In the genomic region with DNA sequence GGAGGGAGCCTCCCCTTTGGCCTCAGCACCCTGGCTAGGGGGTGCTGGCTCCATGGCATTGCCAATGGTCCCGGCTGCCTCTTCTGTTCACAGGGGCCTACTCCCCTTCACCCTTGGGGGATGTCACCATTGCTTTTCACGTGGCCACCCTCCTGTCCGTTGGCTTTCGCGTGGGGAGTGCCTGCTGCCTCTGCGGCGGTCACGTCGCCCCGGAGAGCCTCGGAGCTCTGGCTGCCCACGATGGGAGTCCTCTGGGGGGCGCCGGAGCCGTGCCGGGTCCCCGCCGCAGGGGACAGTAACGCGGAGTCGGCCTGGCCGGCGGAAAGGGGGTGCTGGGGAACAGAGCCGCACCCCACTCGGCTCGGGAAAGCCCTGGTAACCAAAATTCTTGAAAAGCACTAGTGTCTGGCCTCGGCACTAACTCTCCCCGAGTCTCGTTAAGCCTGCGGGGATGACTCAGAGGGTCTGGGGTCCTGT, we compare ENCODE assay signal across 1 cellular context.
TF ChIP-seq lines count a peak whose summit lies in the region.

No MANE protein-coding gene starts in this region.

TF ChIP-seq in K562, 482 proteins besides CTCF, POLR2A, EP300 and RAD21 (continued from another document and continues in another):
- TF ChIP-seq, protein P1, sequence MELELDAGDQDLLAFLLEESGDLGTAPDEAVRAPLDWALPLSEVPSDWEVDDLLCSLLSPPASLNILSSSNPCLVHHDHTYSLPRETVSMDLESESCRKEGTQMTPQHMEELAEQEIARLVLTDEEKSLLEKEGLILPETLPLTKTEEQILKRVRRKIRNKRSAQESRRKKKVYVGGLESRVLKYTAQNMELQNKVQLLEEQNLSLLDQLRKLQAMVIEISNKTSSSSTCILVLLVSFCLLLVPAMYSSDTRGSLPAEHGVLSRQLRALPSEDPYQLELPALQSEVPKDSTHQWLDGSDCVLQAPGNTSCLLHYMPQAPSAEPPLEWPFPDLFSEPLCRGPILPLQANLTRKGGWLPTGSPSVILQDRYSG (tag; conservative IDR thresholded peaks at IDR 0.05; ENCODE audit: low read depth): no peak
- TF ChIP-seq ZNF79 (CRISPR knock-in tag; IDR thresholded peaks at IDR 0.05; ENCODE audit: low read depth) (no peak), ATF6 (CRISPR knock-in tag; IDR thresholded peaks at IDR 0.05) (no peak), ZNF395 (CRISPR knock-in tag; IDR thresholded peaks at IDR 0.05) (no peak; the same call in 1 of the 2 replicates), RBM39 (optimal IDR thresholded peaks at IDR 0.05; ENCODE audit: low read depth, low read length) (no peak), IFI16 (CRISPR knock-in tag; IDR thresholded peaks at IDR 0.05) (no peak), SPI1 (IDR thresholded peaks at IDR 0.05; ENCODE audit: borderline replicate concordance, low read depth, low read length) (no peak), HEY1 (CRISPR knock-in tag; IDR thresholded peaks at IDR 0.05; ENCODE audit: borderline replicate concordance) (no peak), NFIC (IDR thresholded peaks at IDR 0.05) (no peak), ZNF133 (CRISPR knock-in tag; IDR thresholded peaks at IDR 0.05) (no peak), CBX5 (IDR thresholded peaks at IDR 0.05; ENCODE audit: borderline replicate concordance, low read depth) (no peak), BRD9 (IDR thresholded peaks at IDR 0.05; ENCODE audit: low read depth, partially characterized antibody) (no peak), FOXM1 (IDR thresholded peaks at IDR 0.05; ENCODE audit: low read depth) (no peak), FOXM1 (CRISPR knock-in tag; IDR thresholded peaks at IDR 0.05; ENCODE audit: low read depth) (no peak), PRMT5 (CRISPR knock-in tag; IDR thresholded peaks at IDR 0.05) (no peak), ZC3H4 (CRISPR knock-in tag; IDR thresholded peaks at IDR 0.05; ENCODE audit: borderline replicate concordance) (peak; percentile 81; the same call in 1 of the 2 replicates), E2F4 (CRISPR knock-in tag; IDR thresholded peaks at IDR 0.05; ENCODE audit: low read depth) (no peak), NR2F6 (CRISPR knock-in tag; IDR thresholded peaks at IDR 0.05) (no peak), NCOR1 (IDR thresholded peaks at IDR 0.05) (no peak), TOE1 (IDR thresholded peaks at IDR 0.05; ENCODE audit: borderline replicate concordance) (no peak), TOE1 (CRISPR knock-in tag; IDR thresholded peaks at IDR 0.05; ENCODE audit: borderline replicate concordance, low read depth) (no peak), SMARCE1 (IDR thresholded peaks at IDR 0.05) (no peak), HNRNPUL1 (IDR thresholded peaks at IDR 0.05; ENCODE audit: low read length) (no peak), CREB1 (IDR thresholded peaks at IDR 0.05) (no peak), CREB1 (CRISPR knock-in tag; IDR thresholded peaks at IDR 0.05) (peak; percentile 9; the same call in 1 of the 2 replicates)
- TF ChIP-seq, protein P2, sequence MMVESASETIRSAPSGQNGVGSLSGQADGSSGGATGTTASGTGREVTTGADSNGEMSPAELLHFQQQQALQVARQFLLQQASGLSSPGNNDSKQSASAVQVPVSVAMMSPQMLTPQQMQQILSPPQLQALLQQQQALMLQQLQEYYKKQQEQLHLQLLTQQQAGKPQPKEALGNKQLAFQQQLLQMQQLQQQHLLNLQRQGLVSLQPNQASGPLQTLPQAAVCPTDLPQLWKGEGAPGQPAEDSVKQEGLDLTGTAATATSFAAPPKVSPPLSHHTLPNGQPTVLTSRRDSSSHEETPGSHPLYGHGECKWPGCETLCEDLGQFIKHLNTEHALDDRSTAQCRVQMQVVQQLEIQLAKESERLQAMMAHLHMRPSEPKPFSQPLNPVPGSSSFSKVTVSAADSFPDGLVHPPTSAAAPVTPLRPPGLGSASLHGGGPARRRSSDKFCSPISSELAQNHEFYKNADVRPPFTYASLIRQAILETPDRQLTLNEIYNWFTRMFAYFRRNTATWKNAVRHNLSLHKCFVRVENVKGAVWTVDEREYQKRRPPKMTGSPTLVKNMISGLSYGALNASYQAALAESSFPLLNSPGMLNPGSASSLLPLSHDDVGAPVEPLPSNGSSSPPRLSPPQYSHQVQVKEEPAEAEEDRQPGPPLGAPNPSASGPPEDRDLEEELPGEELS (CRISPR knock-in tag; IDR thresholded peaks at IDR 0.05; ENCODE audit: borderline replicate concordance): no peak
- TF ChIP-seq, protein P3, sequence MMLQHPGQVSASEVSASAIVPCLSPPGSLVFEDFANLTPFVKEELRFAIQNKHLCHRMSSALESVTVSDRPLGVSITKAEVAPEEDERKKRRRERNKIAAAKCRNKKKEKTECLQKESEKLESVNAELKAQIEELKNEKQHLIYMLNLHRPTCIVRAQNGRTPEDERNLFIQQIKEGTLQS (IDR thresholded peaks at IDR 0.05): peak; percentile 52; the same call in 1 of the 2 replicates
- TF ChIP-seq, protein P3 (CRISPR knock-in tag; conservative IDR thresholded peaks at IDR 0.05): no peak
- TF ChIP-seq, protein P4, sequence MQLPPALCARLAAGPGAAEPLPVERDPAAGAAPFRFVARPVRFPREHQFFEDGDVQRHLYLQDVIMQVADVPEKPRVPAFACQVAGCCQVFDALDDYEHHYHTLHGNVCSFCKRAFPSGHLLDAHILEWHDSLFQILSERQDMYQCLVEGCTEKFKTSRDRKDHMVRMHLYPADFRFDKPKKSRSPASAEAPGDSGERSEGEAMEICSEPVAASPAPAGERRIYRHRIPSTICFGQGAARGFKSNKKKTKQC (CRISPR knock-in tag; IDR thresholded peaks at IDR 0.05): no peak
- TF ChIP-seq, protein P5, sequence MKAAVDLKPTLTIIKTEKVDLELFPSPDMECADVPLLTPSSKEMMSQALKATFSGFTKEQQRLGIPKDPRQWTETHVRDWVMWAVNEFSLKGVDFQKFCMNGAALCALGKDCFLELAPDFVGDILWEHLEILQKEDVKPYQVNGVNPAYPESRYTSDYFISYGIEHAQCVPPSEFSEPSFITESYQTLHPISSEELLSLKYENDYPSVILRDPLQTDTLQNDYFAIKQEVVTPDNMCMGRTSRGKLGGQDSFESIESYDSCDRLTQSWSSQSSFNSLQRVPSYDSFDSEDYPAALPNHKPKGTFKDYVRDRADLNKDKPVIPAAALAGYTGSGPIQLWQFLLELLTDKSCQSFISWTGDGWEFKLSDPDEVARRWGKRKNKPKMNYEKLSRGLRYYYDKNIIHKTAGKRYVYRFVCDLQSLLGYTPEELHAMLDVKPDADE (conservative IDR thresholded peaks at IDR 0.05; ENCODE audit: control insufficient read depth, low read depth, low read length): no peak
- TF ChIP-seq, protein P6, sequence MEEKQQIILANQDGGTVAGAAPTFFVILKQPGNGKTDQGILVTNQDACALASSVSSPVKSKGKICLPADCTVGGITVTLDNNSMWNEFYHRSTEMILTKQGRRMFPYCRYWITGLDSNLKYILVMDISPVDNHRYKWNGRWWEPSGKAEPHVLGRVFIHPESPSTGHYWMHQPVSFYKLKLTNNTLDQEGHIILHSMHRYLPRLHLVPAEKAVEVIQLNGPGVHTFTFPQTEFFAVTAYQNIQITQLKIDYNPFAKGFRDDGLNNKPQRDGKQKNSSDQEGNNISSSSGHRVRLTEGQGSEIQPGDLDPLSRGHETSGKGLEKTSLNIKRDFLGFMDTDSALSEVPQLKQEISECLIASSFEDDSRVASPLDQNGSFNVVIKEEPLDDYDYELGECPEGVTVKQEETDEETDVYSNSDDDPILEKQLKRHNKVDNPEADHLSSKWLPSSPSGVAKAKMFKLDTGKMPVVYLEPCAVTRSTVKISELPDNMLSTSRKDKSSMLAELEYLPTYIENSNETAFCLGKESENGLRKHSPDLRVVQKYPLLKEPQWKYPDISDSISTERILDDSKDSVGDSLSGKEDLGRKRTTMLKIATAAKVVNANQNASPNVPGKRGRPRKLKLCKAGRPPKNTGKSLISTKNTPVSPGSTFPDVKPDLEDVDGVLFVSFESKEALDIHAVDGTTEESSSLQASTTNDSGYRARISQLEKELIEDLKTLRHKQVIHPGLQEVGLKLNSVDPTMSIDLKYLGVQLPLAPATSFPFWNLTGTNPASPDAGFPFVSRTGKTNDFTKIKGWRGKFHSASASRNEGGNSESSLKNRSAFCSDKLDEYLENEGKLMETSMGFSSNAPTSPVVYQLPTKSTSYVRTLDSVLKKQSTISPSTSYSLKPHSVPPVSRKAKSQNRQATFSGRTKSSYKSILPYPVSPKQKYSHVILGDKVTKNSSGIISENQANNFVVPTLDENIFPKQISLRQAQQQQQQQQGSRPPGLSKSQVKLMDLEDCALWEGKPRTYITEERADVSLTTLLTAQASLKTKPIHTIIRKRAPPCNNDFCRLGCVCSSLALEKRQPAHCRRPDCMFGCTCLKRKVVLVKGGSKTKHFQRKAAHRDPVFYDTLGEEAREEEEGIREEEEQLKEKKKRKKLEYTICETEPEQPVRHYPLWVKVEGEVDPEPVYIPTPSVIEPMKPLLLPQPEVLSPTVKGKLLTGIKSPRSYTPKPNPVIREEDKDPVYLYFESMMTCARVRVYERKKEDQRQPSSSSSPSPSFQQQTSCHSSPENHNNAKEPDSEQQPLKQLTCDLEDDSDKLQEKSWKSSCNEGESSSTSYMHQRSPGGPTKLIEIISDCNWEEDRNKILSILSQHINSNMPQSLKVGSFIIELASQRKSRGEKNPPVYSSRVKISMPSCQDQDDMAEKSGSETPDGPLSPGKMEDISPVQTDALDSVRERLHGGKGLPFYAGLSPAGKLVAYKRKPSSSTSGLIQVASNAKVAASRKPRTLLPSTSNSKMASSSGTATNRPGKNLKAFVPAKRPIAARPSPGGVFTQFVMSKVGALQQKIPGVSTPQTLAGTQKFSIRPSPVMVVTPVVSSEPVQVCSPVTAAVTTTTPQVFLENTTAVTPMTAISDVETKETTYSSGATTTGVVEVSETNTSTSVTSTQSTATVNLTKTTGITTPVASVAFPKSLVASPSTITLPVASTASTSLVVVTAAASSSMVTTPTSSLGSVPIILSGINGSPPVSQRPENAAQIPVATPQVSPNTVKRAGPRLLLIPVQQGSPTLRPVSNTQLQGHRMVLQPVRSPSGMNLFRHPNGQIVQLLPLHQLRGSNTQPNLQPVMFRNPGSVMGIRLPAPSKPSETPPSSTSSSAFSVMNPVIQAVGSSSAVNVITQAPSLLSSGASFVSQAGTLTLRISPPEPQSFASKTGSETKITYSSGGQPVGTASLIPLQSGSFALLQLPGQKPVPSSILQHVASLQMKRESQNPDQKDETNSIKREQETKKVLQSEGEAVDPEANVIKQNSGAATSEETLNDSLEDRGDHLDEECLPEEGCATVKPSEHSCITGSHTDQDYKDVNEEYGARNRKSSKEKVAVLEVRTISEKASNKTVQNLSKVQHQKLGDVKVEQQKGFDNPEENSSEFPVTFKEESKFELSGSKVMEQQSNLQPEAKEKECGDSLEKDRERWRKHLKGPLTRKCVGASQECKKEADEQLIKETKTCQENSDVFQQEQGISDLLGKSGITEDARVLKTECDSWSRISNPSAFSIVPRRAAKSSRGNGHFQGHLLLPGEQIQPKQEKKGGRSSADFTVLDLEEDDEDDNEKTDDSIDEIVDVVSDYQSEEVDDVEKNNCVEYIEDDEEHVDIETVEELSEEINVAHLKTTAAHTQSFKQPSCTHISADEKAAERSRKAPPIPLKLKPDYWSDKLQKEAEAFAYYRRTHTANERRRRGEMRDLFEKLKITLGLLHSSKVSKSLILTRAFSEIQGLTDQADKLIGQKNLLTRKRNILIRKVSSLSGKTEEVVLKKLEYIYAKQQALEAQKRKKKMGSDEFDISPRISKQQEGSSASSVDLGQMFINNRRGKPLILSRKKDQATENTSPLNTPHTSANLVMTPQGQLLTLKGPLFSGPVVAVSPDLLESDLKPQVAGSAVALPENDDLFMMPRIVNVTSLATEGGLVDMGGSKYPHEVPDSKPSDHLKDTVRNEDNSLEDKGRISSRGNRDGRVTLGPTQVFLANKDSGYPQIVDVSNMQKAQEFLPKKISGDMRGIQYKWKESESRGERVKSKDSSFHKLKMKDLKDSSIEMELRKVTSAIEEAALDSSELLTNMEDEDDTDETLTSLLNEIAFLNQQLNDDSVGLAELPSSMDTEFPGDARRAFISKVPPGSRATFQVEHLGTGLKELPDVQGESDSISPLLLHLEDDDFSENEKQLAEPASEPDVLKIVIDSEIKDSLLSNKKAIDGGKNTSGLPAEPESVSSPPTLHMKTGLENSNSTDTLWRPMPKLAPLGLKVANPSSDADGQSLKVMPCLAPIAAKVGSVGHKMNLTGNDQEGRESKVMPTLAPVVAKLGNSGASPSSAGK (IDR thresholded peaks at IDR 0.05): peak; percentile 66; the same call in 1 of the 2 replicates
